ENCODE assay signal across 29 cellular contexts in genomic region chr14:95756751-95757150, GRCh38. TPM values are rescaled to one million over a fixed set of nuclear protein-coding genes. Genes with fewer than 3 reads are reported as not detected.
"Had no signal": no experiment of that assay in that cellular context is flagged by ENCODE, and none has a peak within 500 bp of the region (broad histone marks: within the 10 kb centered on the region; RNA-seq: fewer than 3 reads in every experiment).

No MANE protein-coding gene starts in this region.

- FAIRE-seq: astrocyte, endometrium, endothelial cell of umbilical vein, frontal cortex had no signal

- DNase-seq: activated CD4-positive, alpha-beta memory T cell treated with anti-CD3 and anti-CD28 coated beads, Interleukin-2, amount 10 ng/mL, durations not matched to agents 7 days and 5 days; activated CD4-positive, alpha-beta T cell treated with anti-CD3 and anti-CD28 coated beads for 1 hour; activated CD4-positive, alpha-beta T cell treated with anti-CD3 and anti-CD28 coated beads for 4 hours; activated CD4-positive, alpha-beta T cell treated with anti-CD3 and anti-CD28 coated beads, Interleukin-2, amount 10 ng/mL, durations not matched to agents 7 days and 5 days; activated CD4-positive, alpha-beta T cell treated with anti-CD3 and anti-CD28 coated beads, Interleukin-2, amount 50 U/mL, for 4 hours; activated CD8-positive, alpha-beta memory T cell treated with anti-CD3 and anti-CD28 coated beads, Interleukin-2, amount 50 U/mL, for 48 hours; activated gamma-delta T cell; activated naive CD4-positive, alpha-beta T cell; activated naive CD4-positive, alpha-beta T cell treated with anti-CD3 and anti-CD28 coated beads, Interleukin-2, amount 10 ng/mL, durations not matched to agents 7 days and 5 days; activated T-cell treated with anti-CD3 and anti-CD28 coated beads for 4 hours; activated T-cell treated with anti-CD3 and anti-CD28 coated beads, Interleukin-2, amount 50 U/mL, for 24 hours; activated T-cell treated with anti-CD3 and anti-CD28 coated beads, Interleukin-2, amount 50 U/mL, for 72 hours; amniotic stem cell; anterior cingulate cortex; cerebellar nuclear complex; colonic mucosa; effector CD8-positive, alpha-beta T cell; esophagus squamous epithelium; foreskin fibroblast; T-helper 2 cell had no signal

- H3K4me1 ChIP-seq: colonic mucosa, esophagus squamous epithelium had no signal

- H3K9me3 ChIP-seq: colonic mucosa, esophagus squamous epithelium had no signal

- ATAC-seq: activated T-cell treated with anti-CD3 and anti-CD28 coated beads, Interleukin-2, amount 50 U/mL, for 72 hours; WTC11 had no signal

- H3K27ac ChIP-seq: colonic mucosa, epithelial cell of prostate, esophagus squamous epithelium had no signal

- H3K27me3 ChIP-seq: colonic mucosa had no signal

- H3K4me3 ChIP-seq: colonic mucosa, esophagus squamous epithelium had no signal

- H3K36me3 ChIP-seq: colonic mucosa, esophagus squamous epithelium had no signal

RNA-seq across cellular contexts. Expression of gene TCL1A, which starts 42.8 kb away (rescaled TPM):
- total RNA-seq: activated CD4-positive, alpha-beta memory T cell treated with anti-CD3 and anti-CD28 coated beads, Interleukin-2, amount 10 ng/mL, durations not matched to agents 7 days and 5 days; activated CD4-positive, alpha-beta T cell treated with anti-CD3 and anti-CD28 coated beads, Interleukin-2, amount 10 ng/mL, durations not matched to agents 7 days and 5 days; astrocyte; dermis microvascular lymphatic vessel endothelial cell; endothelial cell of umbilical vein; esophagus squamous epithelium; frontal cortex; T-helper 1 cell treated with Interleukin-12 subunit alpha and Interleukin-12 subunit beta and Interleukin-4 antibody, amounts not matched to agents 30 ng/mL and 1 ng/mL, for 36 hours had no signal
- polyA plus RNA-seq: endothelial cell of umbilical vein, esophagus had no signal
